ENCODE assay signal across 8 cellular contexts in genomic region chr5:343461-344401, GRCh38.
DNase-seq lines count a peak whose midpoint lies in the region; ATAC-seq and TF ChIP-seq lines count a peak whose summit lies in the region.

No MANE protein-coding gene starts in this region.

- in situ Hi-C loops in astrocyte of the cerebellum (cut with HindIII; ENCODE audit: low sequenced_read_pairs) = no loop called here

- H3K4me3 ChIP-seq in NT2/D1 (ENCODE audit: insufficient read length, low read depth) (peak overlapping the region; percentile 18), astrocyte of the cerebellum (ENCODE audit: low read depth, low read length) (peak overlapping the region; percentile 26), iPS-18a (ENCODE audit: low read length) (peak overlapping the region; percentile 27)

- peak; percentile 75 for DNase-seq in CD1c-positive myeloid dendritic cell (ENCODE audit: extremely low spot score)
- no peak for DNase-seq in NT2/D1 (ENCODE audit: low read depth, low spot score)
- no peak for DNase-seq in astrocyte of the cerebellum (ENCODE audit: low read depth)
- peak; percentile 74 for DNase-seq in stimulated activated CD4-positive, alpha-beta T cell treated with anti-CD3 and anti-CD28 coated beads, Interleukin-15, amount 100 ng/mL, for 24 hours
- DNase-seq in SKM-1 (lab: John Stamatoyannopoulos, UW; ENCODE audit: unreplicated experiment) = no peak
- DNase-seq in Kasumi-1 (lab: John Stamatoyannopoulos, UW) = no peak

- H3K9ac ChIP-seq in NT2/D1 (ENCODE audit: insufficient read length, low read depth) (peak overlapping the region; percentile 44), iPS-18a (ENCODE audit: low read length) (no peak overlapping the region)

- H3K27me3 ChIP-seq in NT2/D1 (ENCODE audit: insufficient read depth, insufficient read length) = no peaks in the 10 kb centered on the region
- H3K27me3 ChIP-seq in iPS-18a (ENCODE audit: control insufficient read depth, insufficient read depth, low read length) = peaks cover 28% of the 10 kb centered on the region

- H3K36me3 ChIP-seq in NT2/D1 (ENCODE audit: insufficient read depth, insufficient read length, low read length) (no peaks in the 10 kb centered on the region), iPS-18a (ENCODE audit: control insufficient read depth, low read depth, low read length) (no peaks in the 10 kb centered on the region)

- no peaks in the 10 kb centered on the region for H3K9me3 ChIP-seq in NT2/D1 (ENCODE audit: insufficient read depth, low read length)
- no peaks in the 10 kb centered on the region for H3K9me3 ChIP-seq in iPS-18a (ENCODE audit: control insufficient read depth, low read depth, low read length)

- H3K4me1 ChIP-seq in NT2/D1 (ENCODE audit: insufficient read depth, insufficient read length) = peaks cover 2% of the 10 kb centered on the region
- H3K4me1 ChIP-seq in iPS-18a (ENCODE audit: control insufficient read depth, low read depth, low read length) = peaks cover 6% of the 10 kb centered on the region

- H3K27ac ChIP-seq in iPS-18a (ENCODE audit: low read length) = no peak overlapping the region

- no peak for TF ChIP-seq CTCF in astrocyte of the cerebellum (IDR thresholded peaks at IDR 0.05; ENCODE audit: low read depth, low read length, missing control alignments)

- ATAC-seq in GM21737 (IDR thresholded peaks at IDR 0.05; ENCODE audit: unreplicated experiment) = peak; percentile 53

Comparison
In these comparisons a context has a peak if more than half of its experiments do, and no peak if none do; other contexts are left out.
1. DNase-seq: peak in CD1c-positive myeloid dendritic cell (single experiment) and stimulated activated CD4-positive, alpha-beta T cell treated with anti-CD3 and anti-CD28 coated beads, Interleukin-15, amount 100 ng/mL, for 24 hours (single experiment); none in NT2/D1 (single experiment), astrocyte of the cerebellum (single experiment), SKM-1 (single experiment) and Kasumi-1 (0 of 2).
2. Peak in every context shown above with its lines, with median percentiles within 50 percentile points of each other: H3K4me3 ChIP-seq.